ENCODE assay signal across 9 cellular contexts in the genomic region with DNA sequence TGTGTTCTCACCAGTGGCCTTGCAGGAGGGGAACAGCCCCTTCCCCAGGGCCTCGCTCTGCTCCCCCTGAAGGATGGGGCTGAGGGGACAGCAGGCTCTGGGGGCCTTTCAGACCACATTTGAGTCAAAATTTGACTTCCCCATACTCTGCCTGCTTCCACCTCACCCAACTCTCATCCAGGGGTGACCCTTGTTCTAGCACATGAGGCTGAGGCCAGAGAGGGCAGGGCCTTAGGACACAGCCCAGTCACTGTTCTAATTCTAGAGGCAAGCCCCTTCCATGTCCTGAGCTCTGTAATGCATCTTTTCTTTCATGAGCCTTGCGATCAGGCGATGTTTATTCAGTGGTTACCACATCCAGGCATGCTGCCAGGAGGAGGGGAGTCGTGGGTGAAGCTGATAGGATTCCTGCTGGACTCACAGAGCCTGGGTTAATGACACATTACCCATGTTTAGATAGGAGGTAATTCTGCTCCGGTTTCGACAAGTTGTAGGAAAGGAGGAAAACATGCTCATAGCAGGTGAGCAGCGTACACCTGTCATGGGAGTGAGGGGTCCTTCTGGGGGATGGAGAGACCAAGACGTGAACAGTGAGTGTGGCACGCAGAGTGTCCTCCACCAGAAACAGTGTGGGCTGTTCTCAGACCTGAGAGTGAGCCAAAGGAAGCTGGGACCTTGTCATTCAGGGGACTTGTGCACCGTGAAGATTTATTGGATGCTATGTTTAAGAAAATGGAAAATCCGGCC. TPM values are rescaled to one million over a fixed set of nuclear protein-coding genes. Genes with fewer than 3 reads are reported as not detected.
A peak's percentile ranks its signal among the peaks of the same experiment; 100 is the strongest.
DNase-seq lines count a peak whose midpoint lies in the region; ATAC-seq and TF ChIP-seq lines count a peak whose summit lies in the region.
"Had no signal": no experiment of that assay in that cellular context is flagged by ENCODE, and none has a peak within 500 bp of the region (broad histone marks: within the 10 kb centered on the region; RNA-seq: fewer than 3 reads in every experiment).

No MANE protein-coding gene starts in this region.

- peaks cover 44% of the 10 kb centered on the region for H3K36me3 Mint-ChIP-seq in T-helper 1 cell treated with Interleukin-12 subunit alpha and Interleukin-12 subunit beta and Interleukin-4 antibody, amounts not matched to agents 30 μg/mL and 1 μg/mL, for 36 hours (ENCODE audit: low read depth)

- no peak for TF ChIP-seq CTCF in VCaP (conservative IDR thresholded peaks at IDR 0.05)

- no peaks in the 10 kb centered on the region for H3K9me3 Mint-ChIP-seq in T-helper 1 cell treated with Interleukin-12 subunit alpha and Interleukin-12 subunit beta and Interleukin-4 antibody, amounts not matched to agents 30 μg/mL and 1 μg/mL, for 36 hours

- no peaks in the 10 kb centered on the region for H3K27me3 Mint-ChIP-seq in T-helper 1 cell treated with Interleukin-12 subunit alpha and Interleukin-12 subunit beta and Interleukin-4 antibody, amounts not matched to agents 30 μg/mL and 1 μg/mL, for 36 hours (ENCODE audit: low read depth)

- H3K27ac ChIP-seq in VCaP (peak overlapping the region; percentile 98), muscle layer of colon (ENCODE audit: low read depth, low read length) (peak overlapping the region; percentile 56), urinary bladder (ENCODE audit: low read depth) (peak overlapping the region; percentile 42)

- ATAC-seq in esophagus mucosa: peak; percentile 67
- ATAC-seq in GM21528 (IDR thresholded peaks at IDR 0.05; ENCODE audit: low FRiP score, unreplicated experiment): no peak

- no peaks in the 10 kb centered on the region for H3K9me3 ChIP-seq in muscle layer of colon (ENCODE audit: low read length)

- H3K4me1 ChIP-seq in muscle layer of colon (ENCODE audit: insufficient read depth, low read length) (peaks cover 25% of the 10 kb centered on the region), urinary bladder (ENCODE audit: insufficient read depth) (peaks cover 2% of the 10 kb centered on the region)

- peak overlapping the region; percentile 65 for H3K27ac Mint-ChIP-seq in T-helper 1 cell treated with Interleukin-12 subunit alpha and Interleukin-12 subunit beta and Interleukin-4 antibody, amounts not matched to agents 30 μg/mL and 1 μg/mL, for 36 hours

- no peak overlapping the region for H3K9ac ChIP-seq in muscle layer of colon (ENCODE audit: low read length)

- no peaks in the 10 kb centered on the region for H3K27me3 ChIP-seq in muscle layer of colon (ENCODE audit: control insufficient read depth in 1 of 2, insufficient read depth in 2 of 2, low read length in 2 of 2)

- WGBS in urinary bladder: 21% methylated on average over 11 of the region's 11 CpGs

- peak overlapping the region; percentile 39 for H3K4me3 Mint-ChIP-seq in T-helper 1 cell treated with Interleukin-12 subunit alpha and Interleukin-12 subunit beta and Interleukin-4 antibody, amounts not matched to agents 30 μg/mL and 1 μg/mL, for 36 hours

- peaks cover 45% of the 10 kb centered on the region for H3K4me1 Mint-ChIP-seq in T-helper 1 cell treated with Interleukin-12 subunit alpha and Interleukin-12 subunit beta and Interleukin-4 antibody, amounts not matched to agents 30 μg/mL and 1 μg/mL, for 36 hours (ENCODE audit: low read depth)

- no peak for DNase-seq in T-helper 1 cell
- peak; percentile 94 for DNase-seq in NCI-H2029 treated with DMSO at 0.1 percent for 48 hours (lab: John Stamatoyannopoulos, UW)

- H3K36me3 ChIP-seq in muscle layer of colon (ENCODE audit: insufficient read depth, low read length) (peaks cover 33% of the 10 kb centered on the region), urinary bladder (ENCODE audit: insufficient read depth) (peaks cover 5% of the 10 kb centered on the region)

- H3K4me3 ChIP-seq in muscle layer of colon (ENCODE audit: low read depth in 1 of 2, low read length in 2 of 2) (no peak overlapping the region), urinary bladder (ENCODE audit: low read depth, low read length) (no peak overlapping the region)

RNA-seq across cellular contexts. Expression of gene RPS9, which starts 9.3 kb away (rescaled TPM):
- total RNA-seq in esophagus mucosa (1,727 TPM), urinary bladder (2,561 TPM)
- polyA plus RNA-seq in urinary bladder: 3,100 TPM

RNA-seq across cellular contexts. Expression of gene LILRB3, which starts 12.9 kb away (rescaled TPM):
- total RNA-seq in esophagus mucosa (0.72 TPM), urinary bladder (2.9 TPM)
- polyA plus RNA-seq in urinary bladder: 7.2 TPM
- total RNA-seq: glomerular endothelial cell had no signal

RNA-seq across cellular contexts. Expression of gene TSEN34, which starts 18.8 kb away (rescaled TPM):
- 36.1 TPM for total RNA-seq in esophagus mucosa
- total RNA-seq in urinary bladder: 31.1 TPM
- 81.4 TPM for polyA plus RNA-seq in urinary bladder

RNA-seq across cellular contexts. Expression of gene MBOAT7, which starts 20.5 kb away (rescaled TPM):
- total RNA-seq in esophagus mucosa (36.7 TPM), urinary bladder (22.9 TPM)
- polyA plus RNA-seq in urinary bladder: 69.7 TPM

RNA-seq across cellular contexts. Expression of gene LILRA6, which starts 32.7 kb away (rescaled TPM):
- not detected for total RNA-seq in esophagus mucosa
- 0.95 TPM for total RNA-seq in urinary bladder
- 3.4 TPM for polyA plus RNA-seq in urinary bladder
- total RNA-seq: glomerular endothelial cell had no signal

Comparison
In these comparisons a context has a peak if more than half of its experiments do, and no peak if none do; other contexts are left out.
1. H3K27ac ChIP-seq: peak in every context shown above with its lines; median percentile 98 in VCaP; 56 in muscle layer of colon; 42 in urinary bladder.